ENCODE assay signal across 13 cellular contexts in the genomic region with DNA sequence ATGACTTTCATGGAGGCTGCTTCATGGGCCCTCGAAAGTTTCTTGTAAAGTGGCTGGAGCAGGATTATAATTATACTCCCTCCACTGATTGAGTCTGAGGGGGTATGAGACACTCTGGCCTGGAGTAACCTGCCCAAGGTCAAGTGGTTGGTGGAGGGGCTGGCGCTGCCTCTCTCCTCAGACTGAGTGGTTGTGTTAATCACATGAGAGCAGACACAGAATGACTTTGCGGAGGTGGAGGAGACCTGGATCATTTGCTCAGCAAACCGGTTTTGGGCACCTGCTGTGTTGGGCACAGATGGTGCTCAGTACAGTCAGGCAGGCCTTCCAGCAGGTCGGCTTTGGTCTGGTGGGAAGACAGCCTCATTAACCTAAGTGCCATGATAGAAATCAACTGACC. TPM values are rescaled to one million over a fixed set of nuclear protein-coding genes. Genes with fewer than 3 reads are reported as not detected.
A peak's percentile ranks its signal among the peaks of the same experiment; 100 is the strongest.
DNase-seq lines count a peak whose midpoint lies in the region; ATAC-seq and TF ChIP-seq lines count a peak whose summit lies in the region.
"Had no signal": no experiment of that assay in that cellular context is flagged by ENCODE, and none has a peak within 500 bp of the region (broad histone marks: within the 10 kb centered on the region; RNA-seq: fewer than 3 reads in every experiment).

No MANE protein-coding gene starts in this region.

- no peaks in the 10 kb centered on the region for H3K9me3 Mint-ChIP-seq in GM23338
- H3K9me3 Mint-ChIP-seq: neural crest cell had no signal

- H3K27me3 Mint-ChIP-seq in GM23338 (ENCODE audit: insufficient read depth, low read depth, poor library complexity), result peaks cover 13% of the 10 kb centered on the region

- no peaks in the 10 kb centered on the region for H3F3A ChIP-seq in GM23338 (replicated peaks; ENCODE audit: low read depth)

- ATAC-seq in GM23338, result peak; percentile 69
- ATAC-seq in left cardiac atrium, result peak in 1 of 2 donors; percentile 51
- ATAC-seq in GM21619 (IDR thresholded peaks at IDR 0.05; ENCODE audit: unreplicated experiment), result no peak
- ATAC-seq: HCT116; stimulated activated naive CD8-positive, alpha-beta T cell treated with anti-CD3 and anti-CD28 coated beads, Interleukin-15, Interleukin-2, amounts not matched to agents 100 U/mL and 50 U/mL, for 24 hours had no signal

- H3K9me2 ChIP-seq in GM23338 (ENCODE audit: insufficient read depth), result no peaks in the 10 kb centered on the region

- 56% methylated on average over 5 of the region's 5 CpGs for WGBS in prostate gland

- no peak for TF ChIP-seq CTCF in 22Rv1 (IDR thresholded peaks at IDR 0.05)
- no peak for TF ChIP-seq CTCF in GM23338 (conservative IDR thresholded peaks at IDR 0.05; ENCODE audit: low read depth in 2 of 2)
- TF ChIP-seq CTCF in prostate gland (IDR thresholded peaks at IDR 0.05), result no peak

- H3K4me1 Mint-ChIP-seq in GM23338, result peaks cover 59% of the 10 kb centered on the region

- H4K20me1 ChIP-seq in GM23338 (replicated peaks; ENCODE audit: insufficient read depth), result peaks cover 93% of the 10 kb centered on the region

- H3K4me3 ChIP-seq in GM23338 (no peak overlapping the region), prostate gland (no peak overlapping the region)

- H3K36me3 Mint-ChIP-seq in GM23338 (ENCODE audit: low read depth), result peaks cover 24% of the 10 kb centered on the region

- DNase-seq in GM23338 (ENCODE audit: low spot score) (peak; percentile 35), NCI-H748 (lab: John Stamatoyannopoulos, UW; ENCODE audit: unreplicated experiment) (peak; percentile 94), left cardiac atrium (peak; percentile 24), NCI-H187 treated with DMSO at 0.1 percent for 48 hours (lab: John Stamatoyannopoulos, UW) (no peak), prostate gland (ENCODE audit: low spot score) (no peak)
- no peak for DNase-seq in activated CD4-positive, alpha-beta T cell treated with anti-CD3 and anti-CD28 coated beads, Interleukin-2, amount 50 U/mL, for 48 hours
- DNase-seq: Kasumi-1; stimulated activated naive CD8-positive, alpha-beta T cell treated with anti-CD3 and anti-CD28 coated beads, Interleukin-15, Interleukin-2, amounts not matched to agents 100 U/mL and 50 U/mL, for 24 hours; T-helper 9 cell had no signal

- H3K4me3 Mint-ChIP-seq in GM23338, result peak overlapping the region; percentile 25; the same call in 1 of the 3 replicates
- H3K4me3 Mint-ChIP-seq: neural crest cell had no signal

- no peak overlapping the region for H2AFZ ChIP-seq in GM23338

- peaks cover 100% of the 10 kb centered on the region for H3K79me2 ChIP-seq in GM23338 (replicated peaks; ENCODE audit: insufficient read depth)

- H3K4me1 ChIP-seq in GM23338 (ENCODE audit: insufficient read depth), result peaks cover 34% of the 10 kb centered on the region
- H3K4me1 ChIP-seq in prostate gland (replicated peaks), result no peaks in the 10 kb centered on the region

- intact Hi-C loops in left cardiac atrium (cut with DNase I) (no loop called here), prostate gland (cut with DNase I) (no loop called here)

- H3K36me3 ChIP-seq in GM23338 (ENCODE audit: insufficient read depth) (no peaks in the 10 kb centered on the region), prostate gland (no peaks in the 10 kb centered on the region)

- H3K27me3 ChIP-seq in GM23338 (ENCODE audit: insufficient read depth) (no peaks in the 10 kb centered on the region), prostate gland (replicated peaks; ENCODE audit: insufficient read depth) (no peaks in the 10 kb centered on the region)

- H3K27ac ChIP-seq in 22Rv1 (peak overlapping the region; percentile 41; the same call in 1 of the 2 replicates), GM23338 (ENCODE audit: low read depth) (peak overlapping the region; percentile 50; the same call in 1 of the 2 replicates), prostate gland (no peak overlapping the region)

- 0 out of 2 replicates have a peak overlapping the region, but pooled peaks have one; percentile 51 for H3K4me2 ChIP-seq in GM23338

- no peak for TF ChIP-seq POLR2A in prostate gland (IDR thresholded peaks at IDR 0.05)

- H3K9me3 ChIP-seq in prostate gland, result no peaks in the 10 kb centered on the region

- H3K27ac Mint-ChIP-seq in GM23338, result peak overlapping the region; percentile 83

TF ChIP-seq in GM23338, 12 proteins besides CTCF, POLR2A, EP300 and RAD21:
- no peak for TF ChIP-seq JUNB (IDR thresholded peaks at IDR 0.05; ENCODE audit: unreplicated experiment)
- TF ChIP-seq ZNF331 (CRISPR knock-in tag; IDR thresholded peaks at IDR 0.05; ENCODE audit: low read depth), result peak; percentile 58; the same call in 1 of the 2 replicates
- TF ChIP-seq, protein P1, sequence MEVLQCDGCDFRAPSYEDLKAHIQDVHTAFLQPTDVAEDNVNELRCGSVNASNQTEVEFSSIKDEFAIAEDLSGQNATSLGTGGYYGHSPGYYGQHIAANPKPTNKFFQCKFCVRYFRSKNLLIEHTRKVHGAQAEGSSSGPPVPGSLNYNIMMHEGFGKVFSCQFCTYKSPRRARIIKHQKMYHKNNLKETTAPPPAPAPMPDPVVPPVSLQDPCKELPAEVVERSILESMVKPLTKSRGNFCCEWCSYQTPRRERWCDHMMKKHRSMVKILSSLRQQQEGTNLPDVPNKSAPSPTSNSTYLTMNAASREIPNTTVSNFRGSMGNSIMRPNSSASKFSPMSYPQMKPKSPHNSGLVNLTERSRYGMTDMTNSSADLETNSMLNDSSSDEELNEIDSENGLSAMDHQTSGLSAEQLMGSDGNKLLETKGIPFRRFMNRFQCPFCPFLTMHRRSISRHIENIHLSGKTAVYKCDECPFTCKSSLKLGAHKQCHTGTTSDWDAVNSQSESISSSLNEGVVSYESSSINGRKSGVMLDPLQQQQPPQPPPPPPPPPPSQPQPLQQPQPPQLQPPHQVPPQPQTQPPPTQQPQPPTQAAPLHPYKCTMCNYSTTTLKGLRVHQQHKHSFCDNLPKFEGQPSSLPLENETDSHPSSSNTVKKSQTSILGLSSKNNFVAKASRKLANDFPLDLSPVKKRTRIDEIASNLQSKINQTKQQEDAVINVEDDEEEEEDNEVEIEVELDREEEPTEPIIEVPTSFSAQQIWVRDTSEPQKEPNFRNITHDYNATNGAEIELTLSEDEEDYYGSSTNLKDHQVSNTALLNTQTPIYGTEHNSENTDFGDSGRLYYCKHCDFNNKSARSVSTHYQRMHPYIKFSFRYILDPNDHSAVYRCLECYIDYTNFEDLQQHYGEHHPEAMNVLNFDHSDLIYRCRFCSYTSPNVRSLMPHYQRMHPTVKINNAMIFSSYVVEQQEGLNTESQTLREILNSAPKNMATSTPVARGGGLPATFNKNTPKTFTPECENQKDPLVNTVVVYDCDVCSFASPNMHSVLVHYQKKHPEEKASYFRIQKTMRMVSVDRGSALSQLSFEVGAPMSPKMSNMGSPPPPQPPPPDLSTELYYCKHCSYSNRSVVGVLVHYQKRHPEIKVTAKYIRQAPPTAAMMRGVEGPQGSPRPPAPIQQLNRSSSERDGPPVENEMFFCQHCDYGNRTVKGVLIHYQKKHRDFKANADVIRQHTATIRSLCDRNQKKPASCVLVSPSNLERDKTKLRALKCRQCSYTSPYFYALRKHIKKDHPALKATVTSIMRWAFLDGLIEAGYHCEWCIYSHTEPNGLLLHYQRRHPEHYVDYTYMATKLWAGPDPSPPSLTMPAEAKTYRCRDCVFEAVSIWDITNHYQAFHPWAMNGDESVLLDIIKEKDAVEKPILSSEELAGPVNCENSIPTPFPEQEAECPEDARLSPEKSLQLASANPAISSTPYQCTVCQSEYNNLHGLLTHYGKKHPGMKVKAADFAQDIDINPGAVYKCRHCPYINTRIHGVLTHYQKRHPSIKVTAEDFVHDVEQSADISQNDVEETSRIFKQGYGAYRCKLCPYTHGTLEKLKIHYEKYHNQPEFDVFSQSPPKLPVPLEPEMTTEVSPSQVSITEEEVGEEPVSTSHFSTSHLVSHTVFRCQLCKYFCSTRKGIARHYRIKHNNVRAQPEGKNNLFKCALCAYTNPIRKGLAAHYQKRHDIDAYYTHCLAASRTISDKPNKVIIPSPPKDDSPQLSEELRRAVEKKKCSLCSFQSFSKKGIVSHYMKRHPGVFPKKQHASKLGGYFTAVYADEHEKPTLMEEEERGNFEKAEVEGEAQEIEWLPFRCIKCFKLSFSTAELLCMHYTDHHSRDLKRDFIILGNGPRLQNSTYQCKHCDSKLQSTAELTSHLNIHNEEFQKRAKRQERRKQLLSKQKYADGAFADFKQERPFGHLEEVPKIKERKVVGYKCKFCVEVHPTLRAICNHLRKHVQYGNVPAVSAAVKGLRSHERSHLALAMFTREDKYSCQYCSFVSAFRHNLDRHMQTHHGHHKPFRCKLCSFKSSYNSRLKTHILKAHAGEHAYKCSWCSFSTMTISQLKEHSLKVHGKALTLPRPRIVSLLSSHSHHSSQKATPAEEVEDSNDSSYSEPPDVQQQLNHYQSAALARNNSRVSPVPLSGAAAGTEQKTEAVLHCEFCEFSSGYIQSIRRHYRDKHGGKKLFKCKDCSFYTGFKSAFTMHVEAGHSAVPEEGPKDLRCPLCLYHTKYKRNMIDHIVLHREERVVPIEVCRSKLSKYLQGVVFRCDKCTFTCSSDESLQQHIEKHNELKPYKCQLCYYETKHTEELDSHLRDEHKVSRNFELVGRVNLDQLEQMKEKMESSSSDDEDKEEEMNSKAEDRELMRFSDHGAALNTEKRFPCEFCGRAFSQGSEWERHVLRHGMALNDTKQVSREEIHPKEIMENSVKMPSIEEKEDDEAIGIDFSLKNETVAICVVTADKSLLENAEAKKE (CRISPR knock-in tag; IDR thresholded peaks at IDR 0.05), result no peak
TF ChIP-seq in GM23338: peak in this region for 1.

RNA-seq across cellular contexts. Expression of gene BCR, which starts 11.8 kb away (rescaled TPM):
- 101 and 121 TPM in 2 replicates for total RNA-seq in GM23338 (2014; rRNA removed; shearing (Covaris generic))
- polyA plus RNA-seq in GM23338 (2016; fragmentation: Nextera tagmentation; extraction: Ambion mirVana), result 15.6 and 17.7 TPM in 2 replicates
- total RNA-seq in left cardiac atrium (10 to 100 TPM; 28.0 to 47.1 TPM), prostate gland (10 to 100 TPM; 32.7 to 88.8 TPM)

RNA-seq across cellular contexts. Expression of gene RAB36, which starts 46.9 kb away (rescaled TPM):
- 0.58 and 1.2 TPM in 2 replicates for total RNA-seq in GM23338 (2014; rRNA removed; shearing (Covaris generic))
- 0.43 and 0.58 TPM in 2 replicates for polyA plus RNA-seq in GM23338 (2016; fragmentation: Nextera tagmentation; extraction: Ambion mirVana)
- 1 to 10 TPM; 1.0 to 1.3 TPM for total RNA-seq in left cardiac atrium
- 10 to 100 TPM in 1 of 2 donors, 1 to 10 TPM in 1; 4.1 to 12.7 TPM for total RNA-seq in prostate gland

RNA-seq across cellular contexts. Expression of gene RSPH14, which starts 50.3 kb away (rescaled TPM):
- not detected in 2 replicates for total RNA-seq in GM23338 (2014; rRNA removed; shearing (Covaris generic))
- polyA plus RNA-seq in GM23338 (2016; fragmentation: Nextera tagmentation; extraction: Ambion mirVana), result 1.8 and 2.5 TPM in 2 replicates
- total RNA-seq in left cardiac atrium (not detected), prostate gland (1 to 10 TPM in 1 of 2 donors, under 1 TPM in 1; 0.68 to 3.6 TPM)

Comparison
In these comparisons a context has a peak if more than half of its experiments do, and no peak if none do; other contexts are left out.
1. H3K27ac ChIP-seq: peak in 22Rv1 (single experiment) and GM23338 (single experiment); none in prostate gland (0 of 2).
2. DNase-seq: peak in GM23338 (single experiment), NCI-H748 (single experiment) and left cardiac atrium (single experiment); none in NCI-H187 treated with DMSO at 0.1 percent for 48 hours (single experiment), activated CD4-positive, alpha-beta T cell treated with anti-CD3 and anti-CD28 coated beads, Interleukin-2, amount 50 U/mL, for 48 hours (0 of 2) and prostate gland (single experiment).